Comparison of ENCODE assay signal across 10 cellular contexts in the genomic region with DNA sequence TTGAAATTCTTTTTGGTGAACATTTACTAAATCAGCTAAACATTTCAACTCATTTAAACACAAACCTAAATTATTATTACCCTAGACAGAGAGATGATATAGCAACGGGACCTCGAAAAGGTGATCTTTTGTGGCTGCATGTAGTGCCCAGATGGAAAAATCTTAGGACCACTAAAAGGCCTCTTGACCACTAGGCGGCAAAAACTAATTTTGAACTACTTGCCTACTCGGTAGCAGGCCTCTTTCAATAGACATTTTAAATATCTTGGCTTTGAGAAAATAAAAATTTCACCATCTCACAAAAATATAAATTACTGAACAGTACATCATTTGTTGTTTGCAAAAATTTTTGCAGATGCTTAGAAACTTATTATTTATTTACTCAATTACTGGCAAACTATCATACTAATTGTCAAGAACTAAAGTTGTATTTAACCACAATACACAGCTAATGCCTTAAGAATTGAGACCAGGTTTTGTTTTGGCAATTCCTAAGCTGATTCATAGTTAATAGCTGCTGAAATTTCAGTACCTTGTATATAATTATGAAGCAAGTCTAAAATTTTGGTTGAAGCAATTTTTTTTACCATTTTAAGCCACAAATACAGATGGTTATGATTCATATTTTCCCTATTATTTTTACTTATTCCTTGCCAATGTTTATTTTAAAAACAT. TPM values are rescaled to one million over a fixed set of nuclear protein-coding genes. Genes with fewer than 3 reads are reported as not detected.
DNase-seq lines count a peak whose midpoint lies in the region; ATAC-seq and TF ChIP-seq lines count a peak whose summit lies in the region.
"Had no signal": no experiment of that assay in that cellular context is flagged by ENCODE, and none has a peak within 500 bp of the region (broad histone marks: within the 10 kb centered on the region; RNA-seq: fewer than 3 reads in every experiment).

No MANE protein-coding gene starts in this region.

- H3K4me3 Mint-ChIP-seq in Caco-2 (ENCODE audit: unreplicated experiment), result no peak overlapping the region
- peak overlapping the region; percentile 19 to 80 (median 71) for H3K4me3 Mint-ChIP-seq in nephron
- H3K4me3 Mint-ChIP-seq in natural killer cell treated with Interleukin-12 subunit alpha and Interleukin-12 subunit beta and Interleukin-15 and Interleukin-18, amount 100 ng/mL, for 72 hours, result no peak overlapping the region

- H3K4me3 ChIP-seq in Caco-2 (ENCODE audit: low read depth, low read length) (no peak overlapping the region), MG63 (no peak overlapping the region), mucosa of descending colon (no peak overlapping the region)

- CTCF ChIA-PET in Caco-2 (lab: Charles Lee), result interaction anchor here (0.5 kb wide), 1 partner anchor 412 kb away, joined by 3 read pairs; no protein-coding TSS in a partner anchor

- H3K27me3 ChIP-seq in Caco-2 (replicated peaks; ENCODE audit: control insufficient read depth, insufficient read depth, low read length), result no peaks in the 10 kb centered on the region
- H3K27me3 ChIP-seq in MG63, result no peaks in the 10 kb centered on the region
- H3K27me3 ChIP-seq: foreskin keratinocyte had no signal

- DNase-seq in Caco-2 (peak in 1 of 2 experiments; percentile 42), MG63 (peak; percentile 39), dedifferentiated amniotic fluid mesenchymal stem cell (ENCODE audit: extremely low spot score) (peak; percentile 77), HuH-7.5 (ENCODE audit: low spot score) (no peak), mucosa of descending colon (no peak)
- DNase-seq in natural killer cell treated with Interleukin-12 subunit alpha and Interleukin-12 subunit beta and Interleukin-15 and Interleukin-18, amount 100 ng/mL, for 72 hours (ENCODE audit: low spot score), result no peak
- DNase-seq: foreskin keratinocyte; NK-92 treated with Interleukin-12 subunit alpha and Interleukin-12 subunit beta, amount 100 ng/mL, for 24 hours had no signal

- H3K4me1 Mint-ChIP-seq in Caco-2 (ENCODE audit: low read depth, unreplicated experiment), result peaks cover 7% of the 10 kb centered on the region
- peaks cover 57% of the 10 kb centered on the region for H3K4me1 Mint-ChIP-seq in nephron
- no peaks in the 10 kb centered on the region for H3K4me1 Mint-ChIP-seq in natural killer cell treated with Interleukin-12 subunit alpha and Interleukin-12 subunit beta and Interleukin-15 and Interleukin-18, amount 100 ng/mL, for 72 hours (ENCODE audit: low read depth in 2 of 2)

- peak; percentile 63 to 67 for TF ChIP-seq CTCF in Caco-2 (IDR thresholded peaks at IDR 0.05; ENCODE audit: insufficient read depth in 1 of 2, low read depth in 1 of 2, low read length in 1 of 2, severe bottlenecking in 1 of 2, unreplicated experiment in 1 of 2)
- TF ChIP-seq CTCF in nephron (IDR thresholded peaks at IDR 0.05; ENCODE audit: unreplicated experiment in 3 of 3), result peak; percentile 26 to 33 (median 27)
- no peak for TF ChIP-seq CTCF in mucosa of descending colon (IDR thresholded peaks at IDR 0.05)

- H3K27ac Mint-ChIP-seq in Caco-2 (ENCODE audit: unreplicated experiment) (no peak overlapping the region), nephron (peak overlapping the region in 2 of 3 experiments; percentile 74 to 86)
- no peak overlapping the region for H3K27ac Mint-ChIP-seq in natural killer cell treated with Interleukin-12 subunit alpha and Interleukin-12 subunit beta and Interleukin-15 and Interleukin-18, amount 100 ng/mL, for 72 hours

- H3K4me1 ChIP-seq in Caco-2 (peaks cover 4% of the 10 kb centered on the region; the same call in 1 of the 2 replicates), mucosa of descending colon (ENCODE audit: low read depth) (no peaks in the 10 kb centered on the region)
- H3K4me1 ChIP-seq: foreskin keratinocyte had no signal

- ATAC-seq in natural killer cell treated with Interleukin-12 subunit alpha and Interleukin-12 subunit beta and Interleukin-15 and Interleukin-18, amount 100 ng/mL, for 72 hours, result no peak
- ATAC-seq in GM18502 (IDR thresholded peaks at IDR 0.05; ENCODE audit: poor library complexity, unreplicated experiment) (no peak), mucosa of descending colon (no peak)
- ATAC-seq: foreskin keratinocyte had no signal

- H3K9me3 ChIP-seq in Caco-2, result no peaks in the 10 kb centered on the region
- H3K9me3 ChIP-seq in MG63, result no peaks in the 10 kb centered on the region
- no peaks in the 10 kb centered on the region for H3K9me3 ChIP-seq in mucosa of descending colon

- H3K9me3 Mint-ChIP-seq in Caco-2 (ENCODE audit: unreplicated experiment) (no peaks in the 10 kb centered on the region), nephron (no peaks in the 10 kb centered on the region)
- no peaks in the 10 kb centered on the region for H3K9me3 Mint-ChIP-seq in natural killer cell treated with Interleukin-12 subunit alpha and Interleukin-12 subunit beta and Interleukin-15 and Interleukin-18, amount 100 ng/mL, for 72 hours

- intact Hi-C loops in Caco-2 (cut with micrococcal nuclease; ENCODE audit: unreplicated experiment), result loop anchor here (1.0 kb wide), 3 partner anchors 305 to 429 kb away; no protein-coding TSS in a partner anchor
- intact Hi-C loops in mucosa of descending colon (cut with DNase I, micrococcal nuclease), result loop anchor here in 1 of 2 donors (5.0 kb wide), 1 partner anchor 456 kb away; no protein-coding TSS in a partner anchor

- H3K36me3 ChIP-seq in Caco-2 (ENCODE audit: control insufficient read depth, insufficient read depth, low read length), result no peaks in the 10 kb centered on the region
- H3K36me3 ChIP-seq in MG63, result peaks cover 14% of the 10 kb centered on the region
- no peaks in the 10 kb centered on the region for H3K36me3 ChIP-seq in mucosa of descending colon (ENCODE audit: low read depth)

- H3K36me3 Mint-ChIP-seq in Caco-2 (ENCODE audit: insufficient read depth, unreplicated experiment) (no peaks in the 10 kb centered on the region), nephron (ENCODE audit: low read depth) (peaks cover 43% of the 10 kb centered on the region)
- no peaks in the 10 kb centered on the region for H3K36me3 Mint-ChIP-seq in natural killer cell treated with Interleukin-12 subunit alpha and Interleukin-12 subunit beta and Interleukin-15 and Interleukin-18, amount 100 ng/mL, for 72 hours

- H3K27me3 Mint-ChIP-seq in Caco-2 (ENCODE audit: insufficient read depth, unreplicated experiment), result no peaks in the 10 kb centered on the region
- no peaks in the 10 kb centered on the region for H3K27me3 Mint-ChIP-seq in nephron (ENCODE audit: low read depth)
- no peaks in the 10 kb centered on the region for H3K27me3 Mint-ChIP-seq in natural killer cell treated with Interleukin-12 subunit alpha and Interleukin-12 subunit beta and Interleukin-15 and Interleukin-18, amount 100 ng/mL, for 72 hours

- POLR2A ChIA-PET in Caco-2 (lab: Charles Lee), result no interaction called here

- no TSS peak for BruUV-seq in Caco-2 (replicated peaks; lab: Mats Ljungman, UMichigan)

RNA-seq across cellular contexts. Expression of a gene that starts 9.4 kb away (rescaled TPM):
- total RNA-seq in Caco-2 (2022) (25.4 and 29.2 TPM in 2 replicates), mucosa of descending colon (100 to 1,000 TPM in 2 of 3 donors, 10 to 100 TPM in 1; 68.2 to 321 (median 299) TPM)
- 104 and 106 TPM in 2 replicates for total RNA-seq in MG63 (2014; rRNA removed; shearing (Covaris generic); ENCODE audit: low replicate concordance)
- not detected for total RNA-seq in natural killer cell treated with Interleukin-12 subunit alpha and Interleukin-12 subunit beta and Interleukin-15 and Interleukin-18, amount 100 ng/mL, for 72 hours

Comparison
In these comparisons a context has a peak if more than half of its experiments do, and no peak if none do; other contexts are left out.
1. DNase-seq: peak in MG63 (single experiment) and dedifferentiated amniotic fluid mesenchymal stem cell (single experiment); none in HuH-7.5 (single experiment), natural killer cell treated with Interleukin-12 subunit alpha and Interleukin-12 subunit beta and Interleukin-15 and Interleukin-18, amount 100 ng/mL, for 72 hours (single experiment) and mucosa of descending colon (0 of 3).
2. H3K27ac Mint-ChIP-seq: peak in nephron (2 of 3); none in Caco-2 (single experiment) and natural killer cell treated with Interleukin-12 subunit alpha and Interleukin-12 subunit beta and Interleukin-15 and Interleukin-18, amount 100 ng/mL, for 72 hours (0 of 2).
3. H3K4me3 Mint-ChIP-seq: peak in nephron (3 of 3); none in Caco-2 (single experiment) and natural killer cell treated with Interleukin-12 subunit alpha and Interleukin-12 subunit beta and Interleukin-15 and Interleukin-18, amount 100 ng/mL, for 72 hours (single experiment).
4. RNA of a gene that starts 9.4 kb away (total RNA-seq): 68.2 to 321 TPM in mucosa of descending colon, 104 to 106 TPM in MG63 and 25.4 to 29.2 TPM in Caco-2; not detected in natural killer cell treated with Interleukin-12 subunit alpha and Interleukin-12 subunit beta and Interleukin-15 and Interleukin-18, amount 100 ng/mL, for 72 hours; every median in the first group is over 10 times any median in the second.